Comparison of ENCODE assay signal across 21 cellular contexts in the genomic region with DNA sequence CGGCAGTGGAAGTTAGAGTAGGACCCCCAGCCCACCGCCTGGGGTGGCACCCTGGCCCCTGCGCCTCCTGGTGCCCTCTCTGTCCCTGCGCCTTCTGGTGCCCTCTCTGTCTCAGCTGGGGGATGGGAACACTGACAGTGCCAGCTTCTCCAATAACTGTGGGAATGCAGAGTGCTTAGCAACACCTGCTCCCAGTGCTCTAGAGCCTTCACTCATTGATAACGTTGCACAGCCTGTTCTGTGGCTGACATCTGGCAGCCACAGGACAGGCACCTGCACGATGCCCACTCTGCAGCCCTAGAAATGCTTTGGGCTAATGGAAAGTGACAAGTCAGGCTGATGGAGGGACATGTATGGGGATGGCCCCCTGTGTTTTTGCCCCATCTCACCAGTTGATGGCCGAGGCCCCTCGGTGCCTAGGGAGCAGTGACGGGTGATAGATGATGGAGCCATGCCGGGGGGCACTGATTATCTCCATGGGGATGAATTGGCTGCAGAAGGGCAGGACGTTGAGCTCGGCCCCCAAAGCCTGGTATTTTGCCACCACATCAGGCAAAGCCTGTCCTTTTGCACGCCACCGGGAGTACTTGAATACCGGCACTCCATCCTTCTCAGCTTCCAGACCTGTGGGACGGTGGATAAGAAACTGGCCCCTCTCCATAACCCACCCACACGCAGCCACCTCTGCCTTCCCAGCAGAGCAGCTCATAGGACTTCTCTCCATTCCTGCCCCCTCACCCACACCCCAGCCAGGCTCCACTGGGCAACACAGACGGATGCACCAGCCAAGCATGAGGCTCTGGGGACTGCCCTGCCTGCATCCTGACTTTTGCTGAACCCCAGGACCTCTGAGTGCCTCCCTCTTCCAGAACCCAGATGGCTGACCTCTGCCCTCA. TPM values are rescaled to one million over a fixed set of nuclear protein-coding genes. Genes with fewer than 3 reads are reported as not detected.
"Had no signal": no experiment of that assay in that cellular context is flagged by ENCODE, and none has a peak within 500 bp of the region (broad histone marks: within the 10 kb centered on the region; RNA-seq: fewer than 3 reads in every experiment).

No MANE protein-coding gene starts in this region.

- H3K4me3 ChIP-seq: cardiac muscle cell, suprapubic skin, upper lobe of right lung had no signal

- H3K4me3 Mint-ChIP-seq: activated CD8-positive, alpha-beta T cell treated with anti-CD3 and anti-CD28 coated beads for 36 hours; activated naive CD4-positive, alpha-beta T cell treated with anti-CD3 and anti-CD28 coated beads for 36 hours; activated T-helper 17 cell treated with anti-CD3 and anti-CD28 coated beads, Interleukin-2, amount 50 U/mL, for 72 hours had no signal

- H3K4me1 Mint-ChIP-seq: activated T-helper 17 cell treated with anti-CD3 and anti-CD28 coated beads, Interleukin-2, amount 50 U/mL, for 72 hours; naive thymus-derived CD4-positive, alpha-beta T cell had no signal

- H3K9me3 ChIP-seq: suprapubic skin, upper lobe of right lung had no signal

- H3K27me3 ChIP-seq: upper lobe of right lung had no signal

- H3K9me3 Mint-ChIP-seq: activated CD8-positive, alpha-beta T cell treated with anti-CD3 and anti-CD28 coated beads for 36 hours; activated naive CD4-positive, alpha-beta T cell treated with anti-CD3 and anti-CD28 coated beads for 36 hours; activated T-helper 17 cell treated with anti-CD3 and anti-CD28 coated beads, Interleukin-2, amount 50 U/mL, for 72 hours had no signal

- DNase-seq: activated CD8-positive, alpha-beta T cell treated with anti-CD3 and anti-CD28 coated beads for 36 hours; activated naive CD4-positive, alpha-beta T cell treated with anti-CD3 and anti-CD28 coated beads for 36 hours; activated T-cell treated with anti-CD3 and anti-CD28 coated beads for 4 hours; effector CD4-positive, alpha-beta T cell; hypothalamus; naive thymus-derived CD4-positive, alpha-beta T cell; nucleus accumbens; stimulated activated CD4-positive, alpha-beta T cell treated with anti-CD3 and anti-CD28 coated beads, Interleukin-4, amount 100 ng/mL, for 1 hour; stimulated activated CD8-positive, alpha-beta memory T cell treated with anti-CD3 and anti-CD28 coated beads, Interleukin-4, amount 100 ng/mL, for 48 hours; stimulated activated naive CD8-positive, alpha-beta T cell treated with anti-CD3 and anti-CD28 coated beads, Interleukin-15, Interleukin-2, amounts not matched to agents 100 U/mL and 50 U/mL, for 24 hours; T-helper 9 cell; upper lobe of right lung had no signal

- H3K27ac ChIP-seq: cardiac muscle cell, suprapubic skin, upper lobe of right lung, VCaP had no signal

- ATAC-seq: activated CD8-positive, alpha-beta T cell treated with anti-CD3 and anti-CD28 coated beads for 36 hours; activated T-helper 17 cell treated with anti-CD3 and anti-CD28 coated beads, Interleukin-2, amount 50 U/mL, for 72 hours; naive thymus-derived CD4-positive, alpha-beta T cell; stimulated activated naive CD8-positive, alpha-beta T cell treated with anti-CD3 and anti-CD28 coated beads, Interleukin-15, Interleukin-2, amounts not matched to agents 100 U/mL and 50 U/mL, for 24 hours; upper lobe of right lung had no signal

- H3K4me1 ChIP-seq: suprapubic skin, upper lobe of right lung had no signal

- H3K36me3 Mint-ChIP-seq: naive thymus-derived CD4-positive, alpha-beta T cell had no signal

- H3K36me3 ChIP-seq: cardiac muscle cell, suprapubic skin, upper lobe of right lung had no signal

- H3K27ac Mint-ChIP-seq: activated CD8-positive, alpha-beta T cell treated with anti-CD3 and anti-CD28 coated beads for 36 hours; activated naive CD4-positive, alpha-beta T cell treated with anti-CD3 and anti-CD28 coated beads for 36 hours; activated T-helper 17 cell treated with anti-CD3 and anti-CD28 coated beads, Interleukin-2, amount 50 U/mL, for 72 hours had no signal

RNA-seq across cellular contexts. Expression of a gene that starts 22.1 kb away (rescaled TPM):
- total RNA-seq: activated CD8-positive, alpha-beta T cell treated with anti-CD3 and anti-CD28 coated beads for 36 hours; activated naive CD4-positive, alpha-beta T cell treated with anti-CD3 and anti-CD28 coated beads for 36 hours; astrocyte; endothelial cell of umbilical vein; lung microvascular endothelial cell; mononuclear cell; naive thymus-derived CD4-positive, alpha-beta T cell; pulmonary artery endothelial cell had no signal
